ENCODE assay signal across 16 cellular contexts in genomic region chr2:71306762-71307161, GRCh38. TPM values are rescaled to one million over a fixed set of nuclear protein-coding genes. Genes with fewer than 3 reads are reported as not detected.
DNase-seq lines count a peak whose midpoint lies in the region; ATAC-seq and TF ChIP-seq lines count a peak whose summit lies in the region.
"Had no signal": no experiment of that assay in that cellular context is flagged by ENCODE, and none has a peak within 500 bp of the region (broad histone marks: within the 10 kb centered on the region; RNA-seq: fewer than 3 reads in every experiment).

No MANE protein-coding gene starts in this region.

- CTCF ChIA-PET in activated CD8-positive, alpha-beta T cell treated with anti-CD3 and anti-CD28 coated beads for 36 hours (lab: Charles Lee), result interaction anchor here (1.0 kb wide), 1 partner anchor 204 kb away, joined by 3 read pairs; no protein-coding TSS in a partner anchor

- no peak overlapping the region for H3K27ac ChIP-seq in aorta (ENCODE audit: low read depth in 1 of 2, low read length in 2 of 2)
- H3K27ac ChIP-seq: esophagus muscularis mucosa, tibial nerve had no signal

- no peaks in the 10 kb centered on the region for H3K9me3 Mint-ChIP-seq in chondrocyte (ENCODE audit: low read depth)
- H3K9me3 Mint-ChIP-seq in activated CD8-positive, alpha-beta T cell treated with anti-CD3 and anti-CD28 coated beads for 36 hours, result no peaks in the 10 kb centered on the region
- H3K9me3 Mint-ChIP-seq: activated CD4-positive, alpha-beta memory T cell treated with anti-CD3 and anti-CD28 coated beads for 36 hours; memory B cell had no signal

- H3K27me3 Mint-ChIP-seq in chondrocyte (ENCODE audit: low read depth), result no peaks in the 10 kb centered on the region
- H3K27me3 Mint-ChIP-seq in activated CD8-positive, alpha-beta T cell treated with anti-CD3 and anti-CD28 coated beads for 36 hours, result peaks cover 8% of the 10 kb centered on the region
- H3K27me3 Mint-ChIP-seq: IgD-negative memory B cell, memory B cell had no signal

- no peak for TF ChIP-seq EP300 in Ishikawa (IDR thresholded peaks at IDR 0.05; ENCODE audit: borderline replicate concordance)

- POLR2A ChIA-PET in activated CD8-positive, alpha-beta T cell treated with anti-CD3 and anti-CD28 coated beads for 36 hours (lab: Charles Lee), result no interaction called here

- H3K4me3 Mint-ChIP-seq in chondrocyte (ENCODE audit: unreplicated experiment), result no peak overlapping the region
- no peak overlapping the region for H3K4me3 Mint-ChIP-seq in activated CD8-positive, alpha-beta T cell treated with anti-CD3 and anti-CD28 coated beads for 36 hours
- H3K4me3 Mint-ChIP-seq: activated CD4-positive, alpha-beta memory T cell treated with anti-CD3 and anti-CD28 coated beads for 36 hours; IgD-negative memory B cell; memory B cell had no signal

- DNase-seq in AG20443 (ENCODE audit: low spot score) (peak; percentile 89), chondrocyte (ENCODE audit: low spot score) (no peak), iPS-NIHi7 (ENCODE audit: extremely low spot score) (peak; percentile 15), SIG-M5 treated with dmso at 0.1 percent for 504 hours (lab: John Stamatoyannopoulos, UW; ENCODE audit: unreplicated experiment) (no peak), aorta (no peak)
- no peak for DNase-seq in activated CD8-positive, alpha-beta T cell treated with anti-CD3 and anti-CD28 coated beads for 36 hours
- DNase-seq: activated CD4-positive, alpha-beta memory T cell treated with anti-CD3 and anti-CD28 coated beads for 36 hours; Calu3; NCI-H1417; T1000 had no signal

- no peak for ATAC-seq in HG02759 (IDR thresholded peaks at IDR 0.05; ENCODE audit: unreplicated experiment)
- no peak for ATAC-seq in aorta (ENCODE audit: low FRiP score)
- no peak for ATAC-seq in activated CD8-positive, alpha-beta T cell treated with anti-CD3 and anti-CD28 coated beads for 36 hours

- no peaks in the 10 kb centered on the region for H3K4me1 ChIP-seq in aorta (ENCODE audit: control insufficient read depth in 1 of 2, insufficient read depth in 2 of 2, low read length in 2 of 2)
- H3K4me1 ChIP-seq: esophagus muscularis mucosa, tibial nerve had no signal

- no peaks in the 10 kb centered on the region for H3K4me1 Mint-ChIP-seq in chondrocyte (ENCODE audit: low read depth)
- H3K4me1 Mint-ChIP-seq in activated CD8-positive, alpha-beta T cell treated with anti-CD3 and anti-CD28 coated beads for 36 hours (ENCODE audit: low read depth), result no peaks in the 10 kb centered on the region
- H3K4me1 Mint-ChIP-seq: IgD-negative memory B cell, memory B cell had no signal

- intact Hi-C loops in aorta (cut with DNase I), result no loop called here
- intact Hi-C loops in activated CD8-positive, alpha-beta T cell treated with anti-CD3 and anti-CD28 coated beads for 36 hours (cut with micrococcal nuclease), result no loop called here

- no peaks in the 10 kb centered on the region for H3K27me3 ChIP-seq in aorta (ENCODE audit: control insufficient read depth in 1 of 2, insufficient read depth in 2 of 2, low read length in 1 of 2)
- H3K27me3 ChIP-seq: esophagus muscularis mucosa, tibial nerve had no signal

- peak overlapping the region; percentile 6 for H3K27ac Mint-ChIP-seq in chondrocyte (ENCODE audit: unreplicated experiment)
- no peak overlapping the region for H3K27ac Mint-ChIP-seq in activated CD8-positive, alpha-beta T cell treated with anti-CD3 and anti-CD28 coated beads for 36 hours
- H3K27ac Mint-ChIP-seq: activated CD4-positive, alpha-beta memory T cell treated with anti-CD3 and anti-CD28 coated beads for 36 hours; IgD-negative memory B cell; memory B cell had no signal

- 60 to 63% methylated on average over 3 of the region's 3 CpGs for WGBS in aorta, 2 donors

- H3K9me3 ChIP-seq in aorta (ENCODE audit: control insufficient read depth, low read length), result no peaks in the 10 kb centered on the region
- H3K9me3 ChIP-seq: esophagus muscularis mucosa, tibial nerve had no signal

- no peaks in the 10 kb centered on the region for H3K36me3 ChIP-seq in aorta (ENCODE audit: control insufficient read depth in 1 of 2, insufficient read depth in 2 of 2, low read length in 1 of 2)
- H3K36me3 ChIP-seq: esophagus muscularis mucosa, tibial nerve had no signal

- no peak overlapping the region for H3K4me3 ChIP-seq in aorta (ENCODE audit: low read length in 2 of 2)
- H3K4me3 ChIP-seq: esophagus muscularis mucosa, tibial nerve had no signal

- no peaks in the 10 kb centered on the region for H3K36me3 Mint-ChIP-seq in chondrocyte (ENCODE audit: low read depth)
- no peaks in the 10 kb centered on the region for H3K36me3 Mint-ChIP-seq in activated CD8-positive, alpha-beta T cell treated with anti-CD3 and anti-CD28 coated beads for 36 hours (ENCODE audit: low read depth)
- H3K36me3 Mint-ChIP-seq: activated CD4-positive, alpha-beta memory T cell treated with anti-CD3 and anti-CD28 coated beads for 36 hours; IgD-negative memory B cell; memory B cell had no signal

- TF ChIP-seq RAD21 in Ishikawa (IDR thresholded peaks at IDR 0.05; ENCODE audit: low read depth), result no peak

- no peak for TF ChIP-seq CTCF in chondrocyte (IDR thresholded peaks at IDR 0.05)
- no peak for TF ChIP-seq CTCF in activated CD8-positive, alpha-beta T cell treated with anti-CD3 and anti-CD28 coated beads for 36 hours (IDR thresholded peaks at IDR 0.05)

TF ChIP-seq in Ishikawa, 13 proteins besides CTCF, POLR2A, EP300 and RAD21:
- TF ChIP-seq TAF1 (IDR thresholded peaks at IDR 0.05; ENCODE audit: low read depth), result no peak
- no peak for TF ChIP-seq NFIC (IDR thresholded peaks at IDR 0.05)
- peak; percentile 62 for TF ChIP-seq USF1 (IDR thresholded peaks at IDR 0.05)

RNA-seq across cellular contexts. Expression of gene ZNF638, which starts 24.8 kb away (rescaled TPM):
- total RNA-seq in chondrocyte, result 79.8 to 121 TPM (median 83.4 TPM) in 3 replicates
- 100 to 1,000 TPM; 143 to 184 TPM for total RNA-seq in aorta
- 100 to 1,000 TPM in 1 of 2 donors, 10 to 100 TPM in 1; 23.8 to 110 TPM for polyA plus RNA-seq in aorta
- 10 to 100 TPM; 81.1 to 86.0 TPM for total RNA-seq in activated CD8-positive, alpha-beta T cell treated with anti-CD3 and anti-CD28 coated beads for 36 hours

Comparison
In these comparisons a context has a peak if more than half of its experiments do, and no peak if none do; other contexts are left out.
1. DNase-seq: peak in AG20443 (single experiment) and iPS-NIHi7 (single experiment); none in chondrocyte (single experiment), SIG-M5 treated with dmso at 0.1 percent for 504 hours (single experiment), aorta (0 of 2) and activated CD8-positive, alpha-beta T cell treated with anti-CD3 and anti-CD28 coated beads for 36 hours (single experiment).